ENCODE assay signal across 28 cellular contexts in genomic region chr19:42124386-42124901, GRCh38. TPM values are rescaled to one million over a fixed set of nuclear protein-coding genes. Genes with fewer than 3 reads are reported as not detected.
A peak's percentile ranks its signal among the peaks of the same experiment; 100 is the strongest.
DNase-seq lines count a peak whose midpoint lies in the region; ATAC-seq, FAIRE-seq and TF ChIP-seq lines count a peak whose summit lies in the region.
"Had no signal": no experiment of that assay in that cellular context is flagged by ENCODE, and none has a peak within 500 bp of the region (broad histone marks: within the 10 kb centered on the region; RNA-seq: fewer than 3 reads in every experiment).

No MANE protein-coding gene starts in this region.

- no peak overlapping the region for H3K9ac ChIP-seq in HepG2 (ENCODE audit: insufficient read depth, low read depth, low read length)
- H3K9ac ChIP-seq: parathyroid adenoma had no signal

- no peaks in the 10 kb centered on the region for H4K20me1 ChIP-seq in HepG2 (ENCODE audit: insufficient read depth, low read length)

- H3K27ac ChIP-seq in HepG2 (ENCODE audit: extremely low read length, insufficient read depth, low read length), result no peak overlapping the region
- no peak overlapping the region for H3K27ac ChIP-seq in right lobe of liver
- H3K27ac ChIP-seq: colonic mucosa, esophagus muscularis mucosa, hepatocyte, left lung, parathyroid adenoma, PC-9 had no signal

- H3K4me1 ChIP-seq in HepG2 (ENCODE audit: insufficient read depth, low read length) (peaks cover 9% of the 10 kb centered on the region), right lobe of liver (no peaks in the 10 kb centered on the region)
- H3K4me1 ChIP-seq: colonic mucosa, parathyroid adenoma had no signal

- no peaks in the 10 kb centered on the region for H3K9me3 ChIP-seq in HepG2 (ENCODE audit: low read length)
- no peaks in the 10 kb centered on the region for H3K9me3 ChIP-seq in right lobe of liver
- H3K9me3 ChIP-seq: colonic mucosa, esophagus muscularis mucosa, left lung had no signal

- POLR2A ChIA-PET in HepG2 (lab: Yijun Ruan, JAX), result no interaction called here

- TF ChIP-seq EP300 in HepG2 (IDR thresholded peaks at IDR 0.05; ENCODE audit: low read depth in 2 of 2, low read length in 2 of 2) (no peak), HepG2 (CRISPR knock-in tag; IDR thresholded peaks at IDR 0.05; ENCODE audit: borderline replicate concordance) (no peak)

- H3K27me3 Mint-ChIP-seq in activated naive CD8-positive, alpha-beta T cell treated with anti-CD3 and anti-CD28 coated beads for 36 hours, result no peaks in the 10 kb centered on the region

- H3K79me2 ChIP-seq in HepG2 (ENCODE audit: insufficient read depth, low read length), result no peaks in the 10 kb centered on the region
- H3K79me2 ChIP-seq: hepatocyte, parathyroid adenoma had no signal

- TF ChIP-seq POLR2A in HepG2 (IDR thresholded peaks at IDR 0.05; ENCODE audit: insufficient read depth in 1 of 2, low read depth in 2 of 2, low read length in 2 of 2), result no peak
- no peak for TF ChIP-seq POLR2A in right lobe of liver (IDR thresholded peaks at IDR 0.05)

- CTCF ChIA-PET in HepG2 (lab: Yijun Ruan, JAX; ENCODE audit: low intra/inter-chr PET ratio, low total read pairs), result no interaction called here

- no peak for TF ChIP-seq RAD21 in HepG2 (CRISPR knock-in tag; IDR thresholded peaks at IDR 0.05)

- FAIRE-seq in HepG2 (lab: Jason Lieb, UNC), result no peak
- FAIRE-seq: frontal cortex had no signal

- peaks cover 30% of the 10 kb centered on the region for H3K36me3 Mint-ChIP-seq in activated naive CD8-positive, alpha-beta T cell treated with anti-CD3 and anti-CD28 coated beads for 36 hours

- 7% methylated on average over 5 of the region's 5 CpGs for WGBS in HepG2 (ENCODE audit: low lambda C conversion rate)
- 60% methylated on average over 5 of the region's 5 CpGs for WGBS in right lobe of liver (ENCODE audit: insufficient coverage, low coverage, low lambda C conversion rate, missing lambda C conversion rate)

- H3K4me3 ChIP-seq in HepG2 (replicated peaks in 1 of 3; ENCODE audit: insufficient read depth in 1 of 3, low read depth in 2 of 3, low read length in 3 of 3) (no peak overlapping the region), right lobe of liver (no peak overlapping the region)
- H3K4me3 ChIP-seq: colonic mucosa, esophagus muscularis mucosa, hepatocyte, left lung, PC-9 had no signal

- H3K9me3 Mint-ChIP-seq in activated naive CD8-positive, alpha-beta T cell treated with anti-CD3 and anti-CD28 coated beads for 36 hours, result peaks cover 2% of the 10 kb centered on the region
- H3K9me3 Mint-ChIP-seq: immature natural killer cell had no signal

- H2AFZ ChIP-seq in HepG2 (ENCODE audit: low read length), result no peak overlapping the region
- H2AFZ ChIP-seq: hepatocyte, parathyroid adenoma, PC-9 had no signal

- H3K27ac Mint-ChIP-seq in activated naive CD8-positive, alpha-beta T cell treated with anti-CD3 and anti-CD28 coated beads for 36 hours, result peak overlapping the region; percentile 51

- no peak for TF ChIP-seq CTCF in HepG2 (CRISPR knock-in tag; IDR thresholded peaks at IDR 0.05)
- TF ChIP-seq CTCF in right lobe of liver (IDR thresholded peaks at IDR 0.05), result no peak

- H3K4me1 Mint-ChIP-seq in activated naive CD8-positive, alpha-beta T cell treated with anti-CD3 and anti-CD28 coated beads for 36 hours, result peaks cover 72% of the 10 kb centered on the region

- H3K4me2 ChIP-seq in HepG2 (ENCODE audit: low read depth, low read length), result no peak overlapping the region
- H3K4me2 ChIP-seq: hepatocyte, PC-9 had no signal

- no TSS peak for BruUV-seq in HepG2 (replicated peaks; lab: Mats Ljungman, UMichigan)

- intact Hi-C loops in HepG2 (cut with micrococcal nuclease; ENCODE audit: unreplicated experiment), result no loop called here
- intact Hi-C loops in right lobe of liver (cut with DNase I), result loop anchor here in 1 of 2 donors (10.0 kb wide), 1 partner anchor 280 kb away; no protein-coding TSS in a partner anchor

- no peak for ATAC-seq in HepG2
- ATAC-seq in right lobe of liver, result no peak
- ATAC-seq: left lung, sciatic nerve had no signal

- DNase-seq in HepG2 (ENCODE audit: low spot score) (no peak), right lobe of liver (no peak), M059J (ENCODE audit: low read depth) (peak; percentile 75), T-helper 1 cell (no peak), AG20443 (ENCODE audit: low spot score) (no peak), SKM-1 treated with dmso at 0.1 percent for 144 hours (lab: John Stamatoyannopoulos, UW; ENCODE audit: unreplicated experiment) (no peak)
- DNase-seq in activated naive CD8-positive, alpha-beta T cell treated with anti-CD3 and anti-CD28 coated beads for 36 hours, result no peak
- DNase-seq in stimulated activated CD4-positive, alpha-beta T cell treated with anti-CD3 and anti-CD28 coated beads, Interleukin-4, amount 100 ng/mL, for 24 hours, result no peak
- DNase-seq: activated CD4-positive, CD25-positive, alpha-beta regulatory T cell; colonic mucosa; DMS153; GF-D8; immature natural killer cell; Kasumi-1; left lung; midbrain; NCI-H1105; NCI-H2029 treated with DMSO at 0.1 percent for 48 hours; NCI-H446; PC-9; stimulated activated CD4-positive, alpha-beta T cell treated with anti-CD3 and anti-CD28 coated beads, Interleukin-15, amount 100 ng/mL, for 24 hours; stimulated activated CD8-positive, alpha-beta memory T cell treated with anti-CD3 and anti-CD28 coated beads, Interleukin-4, amount 100 ng/mL, for 48 hours; T-helper 9 cell had no signal

- H3K27me3 ChIP-seq in HepG2 (ENCODE audit: control insufficient read depth in 1 of 2, insufficient read depth in 2 of 2, low read length in 2 of 2) (peaks cover 1 to 33% of the 10 kb centered on the region in 2 experiments; a peak in 4 of 5 replicates), right lobe of liver (no peaks in the 10 kb centered on the region)
- H3K27me3 ChIP-seq: colonic mucosa, hepatocyte had no signal

- H3K4me3 Mint-ChIP-seq in activated naive CD8-positive, alpha-beta T cell treated with anti-CD3 and anti-CD28 coated beads for 36 hours, result no peak overlapping the region

- H3K36me3 ChIP-seq in HepG2 (replicated peaks in 1 of 2; ENCODE audit: control insufficient read depth in 1 of 2, insufficient read depth in 2 of 2, low read length in 2 of 2) (no peaks in the 10 kb centered on the region), right lobe of liver (no peaks in the 10 kb centered on the region)
- H3K36me3 ChIP-seq: colonic mucosa, esophagus muscularis mucosa, left lung had no signal

- in situ Hi-C loops in HepG2 (cut with HindIII; ENCODE audit: extremely low pct_ligation_motif_present, low pct_unique_long_range_greater_than_20kb), result no loop called here

RNA-seq across cellular contexts. Expression of gene POU2F2, which starts 7.8 kb away (rescaled TPM):
- 0.03 and 0.09 TPM in 2 replicates for total RNA-seq in HepG2 (2016; rRNA removed; fragmentation: Illumina TruSeq; extraction: Trizol)
- not detected in 2 replicates for total RNA-seq in HepG2 (2016; cell fraction: cytosol; rRNA removed; fragmentation: Illumina TruSeq; extraction: Trizol; ENCODE audit: low read depth)
- total RNA-seq in HepG2 (2016; cell fraction: insoluble cytoplasmic fraction; rRNA removed; fragmentation: Illumina TruSeq; extraction: Trizol), result 0.10 and 0.28 TPM in 2 replicates
- total RNA-seq in HepG2 (2016; cell fraction: membrane; rRNA removed; fragmentation: Illumina TruSeq; extraction: Trizol), result 0.06 TPM in 1 of 2 replicates, not detected in the other
- 0.22 TPM in 1 of 2 replicates, not detected in the other for total RNA-seq in HepG2 (2016; cell fraction: nucleus; rRNA removed; fragmentation: Illumina TruSeq; extraction: Trizol)
- 0.17 and 0.25 TPM in 2 replicates for polyA plus RNA-seq in HepG2 (2011; rRNA removed)
- polyA plus RNA-seq in HepG2 (2011; cell fraction: cytosol; rRNA removed), result 0.09 and 0.19 TPM in 2 replicates
- 1.3 TPM in 2 replicates for polyA plus RNA-seq in HepG2 (2011; cell fraction: nucleus; rRNA removed)
- polyA plus RNA-seq in HepG2 (2012), result 0.19 and 0.59 TPM in 2 replicates
- not detected in 2 replicates for polyA plus RNA-seq in HepG2 (2016; cell fraction: cytosol; fragmentation: Illumina TruSeq; extraction: Trizol; ENCODE audit: low read depth)
- 0.19 and 0.27 TPM in 2 replicates for polyA plus RNA-seq in HepG2 (2016; cell fraction: insoluble cytoplasmic fraction; fragmentation: Illumina TruSeq; extraction: Trizol; ENCODE audit: low read depth)
- polyA plus RNA-seq in HepG2 (2016; cell fraction: membrane; fragmentation: Illumina TruSeq; extraction: Trizol; ENCODE audit: low read depth), result not detected in 2 replicates
- polyA plus RNA-seq in HepG2 (2016; cell fraction: nucleus; fragmentation: Illumina TruSeq; extraction: Trizol; ENCODE audit: insufficient read depth, low read depth), result 0.47 and 1.5 TPM in 2 replicates
- 0.14 and 0.24 TPM in 2 replicates for polyA minus RNA-seq in HepG2 (2011; rRNA and poly(A)+ RNA removed; ENCODE audit: low replicate concordance)
- not detected in 2 replicates for polyA minus RNA-seq in HepG2 (2011; cell fraction: cytosol; rRNA and poly(A)+ RNA removed)
- polyA minus RNA-seq in HepG2 (2011; cell fraction: nucleus; rRNA and poly(A)+ RNA removed), result 0.64 and 0.87 TPM in 2 replicates
- total RNA-seq in right lobe of liver, result 1 to 10 TPM in 3 of 6 experiments, under 1 TPM in 3; 0.18 to 3.0 (median 1.00) TPM
- total RNA-seq in M059J (2014; rRNA removed; shearing (Covaris generic)), result 0.17 and 0.30 TPM in 2 replicates
- total RNA-seq in activated naive CD8-positive, alpha-beta T cell treated with anti-CD3 and anti-CD28 coated beads for 36 hours, result 10 to 100 TPM; 50.8 to 52.2 TPM
- total RNA-seq: hepatocyte had no signal

RNA-seq across cellular contexts. Expression of gene ZNF574, which starts 48.5 kb away (rescaled TPM):
- total RNA-seq in HepG2 (2016; rRNA removed; fragmentation: Illumina TruSeq; extraction: Trizol) (7.9 and 8.2 TPM in 2 replicates), right lobe of liver (1 to 10 TPM; 4.3 to 5.8 (median 4.7) TPM)
- total RNA-seq in HepG2 (2016; cell fraction: cytosol; rRNA removed; fragmentation: Illumina TruSeq; extraction: Trizol; ENCODE audit: low read depth), result 2.3 and 2.4 TPM in 2 replicates
- total RNA-seq in HepG2 (2016; cell fraction: insoluble cytoplasmic fraction; rRNA removed; fragmentation: Illumina TruSeq; extraction: Trizol), result 7.7 and 8.2 TPM in 2 replicates
- total RNA-seq in HepG2 (2016; cell fraction: membrane; rRNA removed; fragmentation: Illumina TruSeq; extraction: Trizol), result 5.2 and 5.9 TPM in 2 replicates
- total RNA-seq in HepG2 (2016; cell fraction: nucleus; rRNA removed; fragmentation: Illumina TruSeq; extraction: Trizol), result 4.3 and 4.9 TPM in 2 replicates
- polyA plus RNA-seq in HepG2 (2011; rRNA removed), result 7.7 and 9.5 TPM in 2 replicates
- 6.7 and 9.5 TPM in 2 replicates for polyA plus RNA-seq in HepG2 (2011; cell fraction: cytosol; rRNA removed)
- 9.5 and 11.0 TPM in 2 replicates for polyA plus RNA-seq in HepG2 (2011; cell fraction: nucleus; rRNA removed)
- 4.3 and 4.4 TPM in 2 replicates for polyA plus RNA-seq in HepG2 (2012)
- 0.51 and 0.69 TPM in 2 replicates for polyA plus RNA-seq in HepG2 (2016; cell fraction: cytosol; fragmentation: Illumina TruSeq; extraction: Trizol; ENCODE audit: low read depth)
- polyA plus RNA-seq in HepG2 (2016; cell fraction: insoluble cytoplasmic fraction; fragmentation: Illumina TruSeq; extraction: Trizol; ENCODE audit: low read depth), result 6.5 and 7.9 TPM in 2 replicates
- 1.4 TPM in 2 replicates for polyA plus RNA-seq in HepG2 (2016; cell fraction: membrane; fragmentation: Illumina TruSeq; extraction: Trizol; ENCODE audit: low read depth)
- polyA plus RNA-seq in HepG2 (2016; cell fraction: nucleus; fragmentation: Illumina TruSeq; extraction: Trizol; ENCODE audit: insufficient read depth, low read depth), result 6.0 and 6.3 TPM in 2 replicates
- polyA minus RNA-seq in HepG2 (2011; rRNA and poly(A)+ RNA removed; ENCODE audit: low replicate concordance), result 24.3 and 39.3 TPM in 2 replicates
- 12.1 and 12.4 TPM in 2 replicates for polyA minus RNA-seq in HepG2 (2011; cell fraction: cytosol; rRNA and poly(A)+ RNA removed)
- polyA minus RNA-seq in HepG2 (2011; cell fraction: nucleus; rRNA and poly(A)+ RNA removed), result 5.8 and 6.5 TPM in 2 replicates
- 18.1 and 29.9 TPM in 2 replicates for total RNA-seq in M059J (2014; rRNA removed; shearing (Covaris generic))
- 10 to 100 TPM; 15.5 to 16.0 TPM for total RNA-seq in activated naive CD8-positive, alpha-beta T cell treated with anti-CD3 and anti-CD28 coated beads for 36 hours

RNA-seq across cellular contexts. Expression of gene GRIK5, which starts 54.4 kb away (rescaled TPM):
- total RNA-seq in HepG2 (2016; rRNA removed; fragmentation: Illumina TruSeq; extraction: Trizol), result not detected in 2 replicates
- total RNA-seq in HepG2 (2016; cell fraction: cytosol; rRNA removed; fragmentation: Illumina TruSeq; extraction: Trizol; ENCODE audit: low read depth), result not detected in 2 replicates
- total RNA-seq in HepG2 (2016; cell fraction: insoluble cytoplasmic fraction; rRNA removed; fragmentation: Illumina TruSeq; extraction: Trizol), result not detected in 2 replicates
- not detected in 2 replicates for total RNA-seq in HepG2 (2016; cell fraction: membrane; rRNA removed; fragmentation: Illumina TruSeq; extraction: Trizol)
- total RNA-seq in HepG2 (2016; cell fraction: nucleus; rRNA removed; fragmentation: Illumina TruSeq; extraction: Trizol), result not detected in 2 replicates
- 0.05 TPM in 1 of 2 replicates, not detected in the other for polyA plus RNA-seq in HepG2 (2011; rRNA removed)
- polyA plus RNA-seq in HepG2 (2011; cell fraction: cytosol; rRNA removed), result 0.03 TPM in 1 of 2 replicates, not detected in the other
- 0.10 and 0.14 TPM in 2 replicates for polyA plus RNA-seq in HepG2 (2011; cell fraction: nucleus; rRNA removed)
- not detected in 2 replicates for polyA plus RNA-seq in HepG2 (2012)
- polyA plus RNA-seq in HepG2 (2016; cell fraction: cytosol; fragmentation: Illumina TruSeq; extraction: Trizol; ENCODE audit: low read depth), result not detected in 2 replicates
- not detected in 2 replicates for polyA plus RNA-seq in HepG2 (2016; cell fraction: insoluble cytoplasmic fraction; fragmentation: Illumina TruSeq; extraction: Trizol; ENCODE audit: low read depth)
- polyA plus RNA-seq in HepG2 (2016; cell fraction: membrane; fragmentation: Illumina TruSeq; extraction: Trizol; ENCODE audit: low read depth), result not detected in 2 replicates
- polyA plus RNA-seq in HepG2 (2016; cell fraction: nucleus; fragmentation: Illumina TruSeq; extraction: Trizol; ENCODE audit: insufficient read depth, low read depth), result not detected in 2 replicates
- 0.08 and 0.12 TPM in 2 replicates for polyA minus RNA-seq in HepG2 (2011; rRNA and poly(A)+ RNA removed; ENCODE audit: low replicate concordance)
- not detected in 2 replicates for polyA minus RNA-seq in HepG2 (2011; cell fraction: cytosol; rRNA and poly(A)+ RNA removed)
- not detected in 2 replicates for polyA minus RNA-seq in HepG2 (2011; cell fraction: nucleus; rRNA and poly(A)+ RNA removed)
- total RNA-seq in right lobe of liver, result under 1 TPM in 4 of 6 experiments, not detected in 2; 0.15 to 0.42 (median 0.17) TPM
- total RNA-seq in M059J (2014; rRNA removed; shearing (Covaris generic)), result 0.07 TPM in 1 of 2 replicates, not detected in the other
- total RNA-seq in activated naive CD8-positive, alpha-beta T cell treated with anti-CD3 and anti-CD28 coated beads for 36 hours, result under 1 TPM; 0.58 to 0.74 TPM
- polyA plus RNA-seq: immature natural killer cell had no signal

Comparison
In these comparisons a context has a peak if more than half of its experiments do, and no peak if none do; other contexts are left out.
1. RNA of gene POU2F2, which starts 7.8 kb away (total RNA-seq): 50.8 to 52.2 TPM in activated naive CD8-positive, alpha-beta T cell treated with anti-CD3 and anti-CD28 coated beads for 36 hours; 0.18 to 3.0 TPM in right lobe of liver, 0.17 to 0.30 TPM in M059J and 0.03 to 0.28 TPM in HepG2; every median in the first group is over 10 times any median in the second.